Comparison of ENCODE assay signal across 8 cellular contexts in genomic region chr15:98649996-98650870, GRCh38. TPM values are rescaled to one million over a fixed set of nuclear protein-coding genes. Genes with fewer than 3 reads are reported as not detected.
DNase-seq lines count a peak whose midpoint lies in the region; ATAC-seq and TF ChIP-seq lines count a peak whose summit lies in the region.

No MANE protein-coding gene starts in this region.

- H3K4me3 ChIP-seq in Caco-2 (ENCODE audit: low read depth, low read length) (peak overlapping the region; percentile 83), OCI-LY3 (ENCODE audit: low read length) (0 out of 2 replicates have a peak overlapping the region, but pooled peaks have one; percentile 83), parathyroid adenoma (ENCODE audit: low read depth, low read length) (peak overlapping the region; percentile 55)

- H3K36me3 ChIP-seq in Caco-2 (ENCODE audit: control insufficient read depth, insufficient read depth, low read length) (no peaks in the 10 kb centered on the region), OCI-LY3 (replicated peaks; ENCODE audit: low read depth, low read length) (no peaks in the 10 kb centered on the region), parathyroid adenoma (ENCODE audit: control insufficient read depth, insufficient read depth, low read length) (no peaks in the 10 kb centered on the region)

- H3K27me3 Mint-ChIP-seq in Caco-2 (ENCODE audit: insufficient read depth, unreplicated experiment), result no peaks in the 10 kb centered on the region
- H3K27me3 Mint-ChIP-seq in activated naive CD4-positive, alpha-beta T cell treated with anti-CD3 and anti-CD28 coated beads for 36 hours (ENCODE audit: low read depth), result no peaks in the 10 kb centered on the region

- DNase-seq in Caco-2 (peak in 1 of 2 experiments; percentile 51), glomerular visceral epithelial cell (ENCODE audit: extremely low spot score) (peak; percentile 25), NCI-H1694 treated with DMSO at 0.1 percent for 48 hours (lab: John Stamatoyannopoulos, UW) (no peak), NCI-H146 (lab: John Stamatoyannopoulos, UW) (no peak)
- DNase-seq in activated naive CD4-positive, alpha-beta T cell treated with anti-CD3 and anti-CD28 coated beads for 36 hours, result peak; percentile 62

- H3K4me1 ChIP-seq in Caco-2, result peaks cover 28% of the 10 kb centered on the region
- peaks cover 11% of the 10 kb centered on the region for H3K4me1 ChIP-seq in OCI-LY3 (ENCODE audit: low read length)
- H3K4me1 ChIP-seq in parathyroid adenoma, result no peaks in the 10 kb centered on the region

- CTCF ChIA-PET in Caco-2 (lab: Charles Lee), result no interaction called here
- CTCF ChIA-PET in activated naive CD4-positive, alpha-beta T cell treated with anti-CD3 and anti-CD28 coated beads for 36 hours (lab: Charles Lee), result interaction anchor here (1.4 kb wide), 1 partner anchor 9 kb away, joined by 7 read pairs; no protein-coding TSS in a partner anchor

- peak overlapping the region; percentile 93 for H3K4me3 Mint-ChIP-seq in Caco-2 (ENCODE audit: unreplicated experiment)
- peak overlapping the region; percentile 87 for H3K4me3 Mint-ChIP-seq in activated naive CD4-positive, alpha-beta T cell treated with anti-CD3 and anti-CD28 coated beads for 36 hours

- H3K9me3 ChIP-seq in Caco-2, result no peaks in the 10 kb centered on the region
- no peaks in the 10 kb centered on the region for H3K9me3 ChIP-seq in OCI-LY3 (ENCODE audit: insufficient read depth, low read length)
- H3K9me3 ChIP-seq in parathyroid adenoma (ENCODE audit: control insufficient read depth, low read length), result no peaks in the 10 kb centered on the region

- peaks cover 24% of the 10 kb centered on the region for H3K4me1 Mint-ChIP-seq in Caco-2 (ENCODE audit: low read depth, unreplicated experiment)
- H3K4me1 Mint-ChIP-seq in activated naive CD4-positive, alpha-beta T cell treated with anti-CD3 and anti-CD28 coated beads for 36 hours (ENCODE audit: low read depth), result peaks cover 42% of the 10 kb centered on the region

- no peak for TF ChIP-seq CTCF in Caco-2 (IDR thresholded peaks at IDR 0.05; ENCODE audit: insufficient read depth in 1 of 2, low read depth in 1 of 2, low read length in 1 of 2, severe bottlenecking in 1 of 2, unreplicated experiment in 1 of 2)
- no peak for TF ChIP-seq CTCF in OCI-LY3 (IDR thresholded peaks at IDR 0.05; ENCODE audit: low read depth, low read length)
- no peak for TF ChIP-seq CTCF in parathyroid adenoma (IDR thresholded peaks at IDR 0.05)

- POLR2A ChIA-PET in Caco-2 (lab: Charles Lee), result interaction anchor here (0.9 kb wide), 1 partner anchor 21 kb away, joined by 3 read pairs; no protein-coding TSS in a partner anchor

- H3K9ac ChIP-seq in OCI-LY3 (ENCODE audit: low read length) (no peak overlapping the region), parathyroid adenoma (no peak overlapping the region)

- H3K36me3 Mint-ChIP-seq in Caco-2 (ENCODE audit: insufficient read depth, unreplicated experiment), result peaks cover 15% of the 10 kb centered on the region
- H3K36me3 Mint-ChIP-seq in activated naive CD4-positive, alpha-beta T cell treated with anti-CD3 and anti-CD28 coated beads for 36 hours (ENCODE audit: low read depth), result no peaks in the 10 kb centered on the region

- H3K27me3 ChIP-seq in Caco-2 (replicated peaks; ENCODE audit: control insufficient read depth, insufficient read depth, low read length) (no peaks in the 10 kb centered on the region), OCI-LY3 (ENCODE audit: low read depth, low read length) (peaks cover 12% of the 10 kb centered on the region), parathyroid adenoma (ENCODE audit: control insufficient read depth, insufficient read depth, low read length) (no peaks in the 10 kb centered on the region)

- no peak overlapping the region for H3K27ac ChIP-seq in OCI-LY3 (ENCODE audit: low read length)
- H3K27ac ChIP-seq in parathyroid adenoma, result no peak overlapping the region

- no TSS peak for BruUV-seq in Caco-2 (replicated peaks; lab: Mats Ljungman, UMichigan)

- intact Hi-C loops in Caco-2 (cut with micrococcal nuclease; ENCODE audit: unreplicated experiment), result loop anchor here (2.0 to 10.0 kb wide), 6 partner anchors 21 to 425 kb away; no protein-coding TSS in a partner anchor
- intact Hi-C loops in activated naive CD4-positive, alpha-beta T cell treated with anti-CD3 and anti-CD28 coated beads for 36 hours (cut with micrococcal nuclease), result loop anchor here (2.0 to 5.0 kb wide), 8 partner anchors 67 to 602 kb away; partner anchors contain the start of gene LRRC28

- no peak for ATAC-seq in GM18909 (IDR thresholded peaks at IDR 0.05; ENCODE audit: poor library complexity, unreplicated experiment)

- H2AFZ ChIP-seq in OCI-LY3 (ENCODE audit: low read depth, low read length) (no peak overlapping the region), parathyroid adenoma (peak overlapping the region; percentile 72)

- peaks cover 17% of the 10 kb centered on the region; the same call in 1 of the 2 replicates for H4K20me1 ChIP-seq in OCI-LY3 (ENCODE audit: insufficient read depth, low read length)

- H3K9me3 Mint-ChIP-seq in Caco-2 (ENCODE audit: unreplicated experiment), result no peaks in the 10 kb centered on the region
- H3K9me3 Mint-ChIP-seq in activated naive CD4-positive, alpha-beta T cell treated with anti-CD3 and anti-CD28 coated beads for 36 hours, result no peaks in the 10 kb centered on the region

- peak overlapping the region; percentile 86 for H3K27ac Mint-ChIP-seq in Caco-2 (ENCODE audit: unreplicated experiment)
- peak overlapping the region; percentile 68 for H3K27ac Mint-ChIP-seq in activated naive CD4-positive, alpha-beta T cell treated with anti-CD3 and anti-CD28 coated beads for 36 hours

- H3K4me2 ChIP-seq in OCI-LY3 (ENCODE audit: low read length) (peak overlapping the region; percentile 68), parathyroid adenoma (ENCODE audit: low read length) (peak overlapping the region; percentile 70)

- H3K79me2 ChIP-seq in OCI-LY3 (ENCODE audit: low read length), result peaks cover 37% of the 10 kb centered on the region
- H3K79me2 ChIP-seq in parathyroid adenoma, result no peaks in the 10 kb centered on the region

RNA-seq across cellular contexts. Expression of gene IGF1R, which starts 1.9 kb away (rescaled TPM):
- total RNA-seq in Caco-2 (2022), result 51.6 and 57.4 TPM in 2 replicates
- total RNA-seq in activated naive CD4-positive, alpha-beta T cell treated with anti-CD3 and anti-CD28 coated beads for 36 hours, result 10 to 100 TPM; 25.6 to 26.6 TPM

Comparison
In these comparisons a context has a peak if more than half of its experiments do, and no peak if none do; other contexts are left out.
1. DNase-seq: peak in activated naive CD4-positive, alpha-beta T cell treated with anti-CD3 and anti-CD28 coated beads for 36 hours (single experiment) and glomerular visceral epithelial cell (single experiment); none in NCI-H1694 treated with DMSO at 0.1 percent for 48 hours (single experiment) and NCI-H146 (single experiment).
2. Peak in every context shown above with its lines, with median percentiles within 50 percentile points of each other: H3K4me3 ChIP-seq.